Comparison of ENCODE assay signal across 24 cellular contexts in genomic region chr4:126023946-126024345, GRCh38.
"Had no signal": no experiment of that assay in that cellular context is flagged by ENCODE, and none has a peak within 500 bp of the region (broad histone marks: within the 10 kb centered on the region; RNA-seq: fewer than 3 reads in every experiment).

No MANE protein-coding gene starts in this region.

- H3K9me3 ChIP-seq: esophagus muscularis mucosa, prostate gland, transverse colon had no signal

- H3K27ac ChIP-seq: brain microvascular endothelial cell, esophagus muscularis mucosa, heart right ventricle, prostate gland, skin epidermis, transverse colon had no signal

- DNase-seq: activated CD4-positive, alpha-beta memory T cell treated with anti-CD3 and anti-CD28 coated beads, Interleukin-2, amount 10 ng/mL, durations not matched to agents 7 days and 5 days; activated CD4-positive, alpha-beta T cell treated with anti-CD3 and anti-CD28 coated beads for 48 hours; activated CD4-positive, CD25-positive, alpha-beta regulatory T cell; activated CD8-positive, alpha-beta memory T cell treated with anti-CD3 and anti-CD28 coated beads, Interleukin-2, amount 10 ng/mL, durations not matched to agents 7 days and 5 days; activated naive CD4-positive, alpha-beta T cell treated with Interleukin-2 at 50 U/mL for 16 hours; activated naive CD8-positive, alpha-beta T cell treated with anti-CD3 and anti-CD28 coated beads, Interleukin-2, amount 10 ng/mL, durations not matched to agents 7 days and 5 days; activated T-cell treated with anti-CD3 and anti-CD28 coated beads, Interleukin-2, amount 50 U/mL, for 1 hour; brain microvascular endothelial cell; cortex of kidney; effector CD4-positive, alpha-beta T cell; heart right ventricle; nephron progenitor cell; occipital lobe; right cardiac atrium; stimulated activated naive CD8-positive, alpha-beta T cell treated with anti-CD3 and anti-CD28 coated beads, Interleukin-15, Interleukin-2, amounts not matched to agents 100 U/mL and 50 U/mL, for 24 hours; T-cell; T-helper 9 cell; transverse colon had no signal

- H3K4me3 ChIP-seq: esophagus muscularis mucosa, heart right ventricle, prostate gland, skin epidermis, transverse colon had no signal

- H3K36me3 ChIP-seq: brain microvascular endothelial cell, esophagus muscularis mucosa, heart right ventricle, prostate gland, transverse colon had no signal

- ATAC-seq: activated CD8-positive, alpha-beta memory T cell treated with anti-CD3 and anti-CD28 coated beads, Interleukin-2, amount 10 ng/mL, durations not matched to agents 7 days and 5 days; activated T-helper 17 cell treated with anti-CD3 and anti-CD28 coated beads, Interleukin-2, amount 50 U/mL, for 72 hours; heart right ventricle; right cardiac atrium; SK-N-SH treated with all-trans-retinoic acid at 6 μM for 48 hours; stimulated activated naive CD8-positive, alpha-beta T cell treated with anti-CD3 and anti-CD28 coated beads, Interleukin-15, Interleukin-2, amounts not matched to agents 100 U/mL and 50 U/mL, for 24 hours; T-cell had no signal

- H3K27me3 Mint-ChIP-seq: activated CD4-positive, alpha-beta memory T cell treated with anti-CD3 and anti-CD28 coated beads, Interleukin-2, amount 10 ng/mL, durations not matched to agents 7 days and 5 days; activated CD8-positive, alpha-beta memory T cell treated with anti-CD3 and anti-CD28 coated beads, Interleukin-2, amount 10 ng/mL, durations not matched to agents 7 days and 5 days; activated naive CD8-positive, alpha-beta T cell treated with anti-CD3 and anti-CD28 coated beads, Interleukin-2, amount 10 ng/mL, durations not matched to agents 7 days and 5 days; activated T-helper 17 cell treated with anti-CD3 and anti-CD28 coated beads, Interleukin-2, amount 50 U/mL, for 72 hours; central memory CD8-positive, alpha-beta T cell; T-cell had no signal

- H3K27me3 ChIP-seq: brain microvascular endothelial cell, esophagus muscularis mucosa, heart right ventricle, transverse colon had no signal

- H3K27ac Mint-ChIP-seq: activated CD4-positive, alpha-beta memory T cell treated with anti-CD3 and anti-CD28 coated beads, Interleukin-2, amount 10 ng/mL, durations not matched to agents 7 days and 5 days; activated CD8-positive, alpha-beta memory T cell treated with anti-CD3 and anti-CD28 coated beads, Interleukin-2, amount 10 ng/mL, durations not matched to agents 7 days and 5 days; activated naive CD8-positive, alpha-beta T cell treated with anti-CD3 and anti-CD28 coated beads, Interleukin-2, amount 10 ng/mL, durations not matched to agents 7 days and 5 days; activated T-helper 17 cell treated with anti-CD3 and anti-CD28 coated beads, Interleukin-2, amount 50 U/mL, for 72 hours; nephron progenitor cell; T-cell had no signal

- H3K4me3 Mint-ChIP-seq: activated CD4-positive, alpha-beta memory T cell treated with anti-CD3 and anti-CD28 coated beads, Interleukin-2, amount 10 ng/mL, durations not matched to agents 7 days and 5 days; activated CD8-positive, alpha-beta memory T cell treated with anti-CD3 and anti-CD28 coated beads, Interleukin-2, amount 10 ng/mL, durations not matched to agents 7 days and 5 days; activated naive CD8-positive, alpha-beta T cell treated with anti-CD3 and anti-CD28 coated beads, Interleukin-2, amount 10 ng/mL, durations not matched to agents 7 days and 5 days; activated T-helper 17 cell treated with anti-CD3 and anti-CD28 coated beads, Interleukin-2, amount 50 U/mL, for 72 hours; central memory CD8-positive, alpha-beta T cell; nephron progenitor cell; T-cell had no signal

- H3K36me3 Mint-ChIP-seq: activated CD8-positive, alpha-beta memory T cell treated with anti-CD3 and anti-CD28 coated beads, Interleukin-2, amount 10 ng/mL, durations not matched to agents 7 days and 5 days; activated naive CD8-positive, alpha-beta T cell treated with anti-CD3 and anti-CD28 coated beads, Interleukin-2, amount 10 ng/mL, durations not matched to agents 7 days and 5 days; T-cell had no signal

- H3K4me1 ChIP-seq: prostate gland had no signal

- H3K9me3 Mint-ChIP-seq: activated CD4-positive, alpha-beta memory T cell treated with anti-CD3 and anti-CD28 coated beads, Interleukin-2, amount 10 ng/mL, durations not matched to agents 7 days and 5 days had no signal

- H3K4me1 Mint-ChIP-seq: activated CD4-positive, alpha-beta memory T cell treated with anti-CD3 and anti-CD28 coated beads, Interleukin-2, amount 10 ng/mL, durations not matched to agents 7 days and 5 days; activated CD8-positive, alpha-beta memory T cell treated with anti-CD3 and anti-CD28 coated beads, Interleukin-2, amount 10 ng/mL, durations not matched to agents 7 days and 5 days; activated naive CD8-positive, alpha-beta T cell treated with anti-CD3 and anti-CD28 coated beads, Interleukin-2, amount 10 ng/mL, durations not matched to agents 7 days and 5 days; activated T-helper 17 cell treated with anti-CD3 and anti-CD28 coated beads, Interleukin-2, amount 50 U/mL, for 72 hours; central memory CD8-positive, alpha-beta T cell; nephron progenitor cell; T-cell had no signal
